1 cellular context compared by ENCODE assay signal in genomic region chr10:47451998-47452494, GRCh38.
TF ChIP-seq lines count a peak whose summit lies in the region.

No MANE protein-coding gene starts in this region.

TF ChIP-seq in WTC11, 78 proteins besides CTCF, POLR2A, EP300 and RAD21 (continued from another document):
- TF ChIP-seq ZNF532 (CRISPR knock-in tag; IDR thresholded peaks at IDR 0.05; ENCODE audit: borderline replicate concordance) = no peak
- no peak for TF ChIP-seq ZNF416 (CRISPR knock-in tag; IDR thresholded peaks at IDR 0.05)
- no peak for TF ChIP-seq ATF3 (CRISPR knock-in tag; conservative IDR thresholded peaks at IDR 0.05)
- TF ChIP-seq ZNF317 (CRISPR knock-in tag; IDR thresholded peaks at IDR 0.05; ENCODE audit: borderline replicate concordance, low read depth) = no peak
- TF ChIP-seq CREB1 (CRISPR knock-in tag; IDR thresholded peaks at IDR 0.05) = no peak
- TF ChIP-seq TP53 (CRISPR knock-in tag; IDR thresholded peaks at IDR 0.05) = no peak
- no peak for TF ChIP-seq ZNF138 (CRISPR knock-in tag; conservative IDR thresholded peaks at IDR 0.05)
- TF ChIP-seq PRRX2 (CRISPR knock-in tag; IDR thresholded peaks at IDR 0.05) = no peak
- TF ChIP-seq FOXP4 (CRISPR knock-in tag; IDR thresholded peaks at IDR 0.05) = no peak
- TF ChIP-seq SMAD3 (CRISPR knock-in tag; IDR thresholded peaks at IDR 0.05; ENCODE audit: borderline replicate concordance) = no peak
- TF ChIP-seq MAX (CRISPR knock-in tag; IDR thresholded peaks at IDR 0.05) = no peak
- no peak for TF ChIP-seq NFATC4 (CRISPR knock-in tag; IDR thresholded peaks at IDR 0.05)
- no peak for TF ChIP-seq ELF4 (CRISPR knock-in tag; IDR thresholded peaks at IDR 0.05; ENCODE audit: low read depth)
- TF ChIP-seq ZMAT4 (CRISPR knock-in tag; IDR thresholded peaks at IDR 0.05) = no peak
- no peak for TF ChIP-seq NFYB (CRISPR knock-in tag; conservative IDR thresholded peaks at IDR 0.05; ENCODE audit: low read depth)
- no peak for TF ChIP-seq ZNF281 (CRISPR knock-in tag; IDR thresholded peaks at IDR 0.05)
- TF ChIP-seq TCF7 (CRISPR knock-in tag; IDR thresholded peaks at IDR 0.05; ENCODE audit: low read depth) = no peak
- no peak for TF ChIP-seq SP1 (CRISPR knock-in tag; conservative IDR thresholded peaks at IDR 0.05)
- TF ChIP-seq ZNF396 (CRISPR knock-in tag; IDR thresholded peaks at IDR 0.05; ENCODE audit: borderline replicate concordance) = no peak
